In the genomic region with DNA sequence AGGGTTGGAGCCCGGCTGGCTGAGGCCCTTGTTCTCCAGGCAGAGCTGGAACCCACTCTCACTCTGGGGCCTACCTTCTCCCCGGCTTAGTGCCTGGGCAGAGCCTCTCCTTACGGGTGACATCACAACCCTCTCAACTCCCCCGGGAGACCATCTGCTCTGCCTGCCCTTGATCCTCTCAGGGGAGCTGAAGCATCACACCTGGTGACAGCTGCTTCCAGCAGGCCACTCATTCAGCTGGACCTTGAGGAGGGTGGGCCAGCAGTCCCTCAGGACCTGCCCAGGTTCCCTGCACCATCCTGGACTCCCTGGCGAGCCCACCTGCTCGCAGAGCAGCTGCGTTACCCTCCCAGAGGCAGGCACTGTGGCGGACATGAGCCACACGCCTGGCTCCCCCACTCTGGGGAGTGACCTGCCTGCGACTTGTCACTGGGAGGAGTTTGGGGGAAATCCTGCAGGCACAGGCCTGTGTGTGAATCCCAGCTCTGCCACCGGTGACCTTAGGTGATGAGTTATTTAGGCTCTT, we compare ENCODE assay signal across 8 cellular contexts. TPM values are rescaled to one million over a fixed set of nuclear protein-coding genes. Genes with fewer than 3 reads are reported as not detected.
DNase-seq lines count a peak whose midpoint lies in the region; ATAC-seq and TF ChIP-seq lines count a peak whose summit lies in the region.

No MANE protein-coding gene starts in this region.

- peaks cover 76% of the 10 kb centered on the region for H3K36me3 ChIP-seq in endodermal cell (ENCODE audit: control insufficient read depth, insufficient read depth, low read length)

- H3K27me3 Mint-ChIP-seq in endodermal cell (ENCODE audit: insufficient read depth), result no peaks in the 10 kb centered on the region

- peak overlapping the region; percentile 23 for H3K9ac ChIP-seq in endodermal cell (ENCODE audit: extremely low read depth, low read length, poor library complexity, severe bottlenecking)

- H3K4me1 ChIP-seq in endodermal cell (ENCODE audit: control insufficient read depth, insufficient read depth, low read length), result peaks cover 41% of the 10 kb centered on the region

- WGBS in endodermal cell (ENCODE audit: insufficient coverage in 1 of 2, insufficient read length in 1 of 2), 2 experiments, result 85 to 86% methylated on average over 9 to 11 of the region's 11 CpGs

- no peaks in the 10 kb centered on the region for H3K9me3 Mint-ChIP-seq in endodermal cell

- DNase-seq in COR-L47 (lab: John Stamatoyannopoulos, UW), result peak; percentile 87
- DNase-seq in NCI-H2081 (lab: John Stamatoyannopoulos, UW), result peak; percentile 73 to 90
- DNase-seq in endodermal cell, result no peak
- DNase-seq in renal cortical epithelial cell (ENCODE audit: low read depth), result peak; percentile 19
- DNase-seq in DMS114 treated with DMSO at 0.1 percent for 48 hours (lab: John Stamatoyannopoulos, UW; ENCODE audit: unreplicated experiment), result no peak
- DNase-seq in stimulated activated naive CD4-positive, alpha-beta T cell (lab: John Stamatoyannopoulos, UW), result no peak
- DNase-seq in activated CD8-positive, alpha-beta memory T cell treated with anti-CD3 and anti-CD28 coated beads, Interleukin-2, amount 50 U/mL, for 48 hours, result no peak

- no peak for TF ChIP-seq CTCF in endodermal cell (conservative IDR thresholded peaks at IDR 0.05)

- H3K27ac Mint-ChIP-seq in endodermal cell, result peak overlapping the region; percentile 83

- no peaks in the 10 kb centered on the region for H3K27me3 ChIP-seq in endodermal cell (ENCODE audit: control insufficient read depth, insufficient read depth, low read length, poor library complexity, severe bottlenecking)

- H3K4me1 Mint-ChIP-seq in endodermal cell, result peaks cover 59% of the 10 kb centered on the region

- H3K4me3 Mint-ChIP-seq in endodermal cell, result peak overlapping the region; percentile 35

- H3K36me3 Mint-ChIP-seq in endodermal cell (ENCODE audit: low read depth), result peaks cover 19% of the 10 kb centered on the region

- no peak overlapping the region for H3K4me3 ChIP-seq in endodermal cell (ENCODE audit: low read length)

- peak overlapping the region; percentile 51 for H3K27ac ChIP-seq in endodermal cell (ENCODE audit: low read depth, low read length)

- no peaks in the 10 kb centered on the region for H3K9me3 ChIP-seq in endodermal cell (ENCODE audit: control insufficient read depth, low read length)

- ATAC-seq in GM21786 (IDR thresholded peaks at IDR 0.05; ENCODE audit: unreplicated experiment), result peak; percentile 89

RNA-seq across cellular contexts. Expression of gene HS6ST1, which starts 13.1 kb away (rescaled TPM):
- 100 to 1,000 TPM in 1 of 2 donors, 10 to 100 TPM in 1; 93.0 to 106 TPM for total RNA-seq in endodermal cell
- polyA plus RNA-seq in endodermal cell (2013, experiment 1 of 2), result 81.5 TPM
- polyA plus RNA-seq in endodermal cell (2013, experiment 2 of 2), result 79.0 TPM
- 9.2 and 32.4 TPM in 2 replicates for total RNA-seq in renal cortical epithelial cell

Comparison
In these comparisons a context has a peak if more than half of its experiments do, and no peak if none do; other contexts are left out.
1. DNase-seq: peak in COR-L47 (single experiment), NCI-H2081 (2 of 2) and renal cortical epithelial cell (single experiment); none in endodermal cell (single experiment), DMS114 treated with DMSO at 0.1 percent for 48 hours (single experiment), stimulated activated naive CD4-positive, alpha-beta T cell (0 of 6) and activated CD8-positive, alpha-beta memory T cell treated with anti-CD3 and anti-CD28 coated beads, Interleukin-2, amount 50 U/mL, for 48 hours (single experiment).